ENCODE assay signal across 22 cellular contexts in genomic region chr1:209825591-209826433, GRCh38. TPM values are rescaled to one million over a fixed set of nuclear protein-coding genes. Genes with fewer than 3 reads are reported as not detected.
DNase-seq lines count a peak whose midpoint lies in the region; ATAC-seq and TF ChIP-seq lines count a peak whose summit lies in the region.
"Had no signal": no experiment of that assay in that cellular context is flagged by ENCODE, and none has a peak within 500 bp of the region (broad histone marks: within the 10 kb centered on the region; RNA-seq: fewer than 3 reads in every experiment).

No MANE protein-coding gene starts in this region.

- H3K4me3 ChIP-seq in heart left ventricle (no peak overlapping the region), mammary epithelial cell (replicated peaks in 1 of 3; ENCODE audit: insufficient read depth in 1 of 3, low read depth in 2 of 3, low read length in 3 of 3) (peak overlapping the region in 1 of 3 experiments; percentile 22)
- H3K4me3 ChIP-seq: gastrocnemius medialis had no signal

- H3K27me3 Mint-ChIP-seq in mesothelial cell of epicardium (ENCODE audit: low read depth), result no peaks in the 10 kb centered on the region

- H3K27ac ChIP-seq in heart left ventricle (peak overlapping the region in 2 of 12 donors; percentile 26 to 40), mammary epithelial cell (ENCODE audit: insufficient read depth, low read depth, low read length) (peak overlapping the region; percentile 100)
- H3K27ac ChIP-seq: gastrocnemius medialis had no signal

- DNase-seq in heart left ventricle, result no peak
- DNase-seq in cardiac septum (ENCODE audit: low spot score), result no peak
- peak; percentile 100 for DNase-seq in mammary epithelial cell
- no peak for DNase-seq in mesothelial cell of epicardium (ENCODE audit: low spot score in 2 of 2, unreplicated experiment in 2 of 2)
- DNase-seq: ACHN; activated CD4-positive, CD25-positive, alpha-beta regulatory T cell; amygdala; gastrocnemius medialis; H9; Kasumi-1; naive thymus-derived CD8-positive, alpha-beta T cell; SIG-M5; stimulated activated naive B cell treated with anti-CD40 and anti-IgM and Interleukin-4, amounts not matched to agents 10 μg/mL and 1 μg/mL and 100 μg/mL, for 72 hours; T-helper 2 cell; trophoblast cell had no signal

- H2AFZ ChIP-seq in mammary epithelial cell (ENCODE audit: low read depth, low read length), result no peak overlapping the region

- H3K4me1 ChIP-seq in heart left ventricle (peaks cover 0 to 28% (median 8%) of the 10 kb centered on the region in 12 donors), mammary epithelial cell (ENCODE audit: insufficient read depth, low read length) (peaks cover 59% of the 10 kb centered on the region)

- dilution Hi-C loops in mammary epithelial cell (cut with HindIII; ENCODE audit: low sequenced_read_pairs), result loop anchor here (25.0 kb wide), 1 partner anchor 411 kb away; the partner anchor contains the start of gene SERTAD4

- H3K9ac ChIP-seq in mammary epithelial cell (ENCODE audit: insufficient read depth, low read length), result peak overlapping the region; percentile 95

- H3K36me3 Mint-ChIP-seq in mesothelial cell of epicardium, result no peaks in the 10 kb centered on the region

- peak overlapping the region; percentile 23 for H3K27ac Mint-ChIP-seq in mesothelial cell of epicardium
- H3K27ac Mint-ChIP-seq: CD14-positive monocyte; H9; stimulated activated naive B cell treated with anti-CD40 and anti-IgM and Interleukin-4, amounts not matched to agents 10 μg/mL and 1 μg/mL and 100 μg/mL, for 72 hours had no signal

- H3K27me3 ChIP-seq in heart left ventricle, result no peaks in the 10 kb centered on the region
- H3K27me3 ChIP-seq in mammary epithelial cell (ENCODE audit: insufficient read depth, low read length), result no peaks in the 10 kb centered on the region

- in situ Hi-C loops in mammary epithelial cell (cut with MboI; ENCODE audit: low sequenced_read_pairs in 2 of 2), result no loop called here

- TF ChIP-seq CTCF in heart left ventricle (IDR thresholded peaks at IDR 0.05) (no peak), mammary epithelial cell (conservative IDR thresholded peaks at IDR 0.05 in 1 of 2, IDR thresholded peaks at IDR 0.05 in 1 of 2; ENCODE audit: extremely low read depth in 1 of 2, insufficient read depth in 1 of 2, low read depth in 1 of 2, low read length in 2 of 2) (no peak), mesothelial cell of epicardium (IDR thresholded peaks at IDR 0.05; ENCODE audit: unreplicated experiment) (no peak)

- peak overlapping the region; percentile 65 for H3K4me2 ChIP-seq in mammary epithelial cell (ENCODE audit: insufficient read depth, low read depth, low read length)

- intact Hi-C loops in heart left ventricle (cut with DNase I) (loop anchor here in 3 of 10 donors (2.0 to 10.0 kb wide), 4 partner anchors 39 to 251 kb away; partner anchors contain the start of gene C1orf74 (in 1 of the 3)), cardiac septum (cut with DNase I) (loop anchor here (5.0 to 10.0 kb wide), 2 partner anchors 59 to 251 kb away; no protein-coding TSS in a partner anchor), mammary epithelial cell (cut with micrococcal nuclease) (loop anchor here (1.0 to 5.0 kb wide), 2 partner anchors 10 to 34 kb away; no protein-coding TSS in a partner anchor)

- CTCF ChIA-PET in mammary epithelial cell (lab: Charles Lee; ENCODE audit: low non-redundant PET), result interaction anchor here (0.7 kb wide), 1 partner anchor 21 kb away, joined by 3 read pairs; no protein-coding TSS in a partner anchor

- WGBS in heart left ventricle, 4 donors, result 75 to 80% (median 77%) methylated on average over 11 of the region's 11 CpGs
- 5% methylated on average over 11 of the region's 11 CpGs for WGBS in mammary epithelial cell (ENCODE audit: low coverage, missing lambda C conversion rate)

- H4K20me1 ChIP-seq in mammary epithelial cell (ENCODE audit: insufficient read depth, low read length), result no peaks in the 10 kb centered on the region

- peaks cover 39% of the 10 kb centered on the region for H3K4me1 Mint-ChIP-seq in mesothelial cell of epicardium

- no peak for TF ChIP-seq POLR2A in heart left ventricle (IDR thresholded peaks at IDR 0.05)

- BruUV-seq in mammary epithelial cell (replicated peaks; lab: Mats Ljungman, UMichigan), result TSS peak; percentile 58

- peaks cover 32% of the 10 kb centered on the region for H3K79me2 ChIP-seq in mammary epithelial cell (ENCODE audit: insufficient read depth, low read length)

- H3K4me3 Mint-ChIP-seq in mesothelial cell of epicardium, result no peak overlapping the region
- H3K4me3 Mint-ChIP-seq: CD14-positive monocyte had no signal

- ATAC-seq in heart left ventricle (peak in 3 of 4 donors; percentile 29 to 51 (median 42)), HG02870 (IDR thresholded peaks at IDR 0.05; ENCODE audit: unreplicated experiment) (no peak), HG02642 (IDR thresholded peaks at IDR 0.05; ENCODE audit: poor library complexity, unreplicated experiment) (no peak), GM21717 (IDR thresholded peaks at IDR 0.05; ENCODE audit: unreplicated experiment) (no peak), GM18519 (IDR thresholded peaks at IDR 0.05; ENCODE audit: low FRiP score, unreplicated experiment) (no peak)
- ATAC-seq: activated T-helper 17 cell treated with anti-CD3 and anti-CD28 coated beads, Interleukin-2, amount 50 U/mL, for 72 hours; gastrocnemius medialis; naive thymus-derived CD8-positive, alpha-beta T cell; stimulated activated naive B cell treated with anti-CD40 and anti-IgM and Interleukin-4, amounts not matched to agents 10 μg/mL and 1 μg/mL and 100 μg/mL, for 72 hours had no signal

- H3K36me3 ChIP-seq in heart left ventricle (peaks cover 0 to 10% (median 5%) of the 10 kb centered on the region in 9 donors), mammary epithelial cell (ENCODE audit: insufficient read depth, low read length) (peaks cover 3% of the 10 kb centered on the region)

- H3K9me3 ChIP-seq in heart left ventricle (no peaks in the 10 kb centered on the region), mammary epithelial cell (replicated peaks; ENCODE audit: insufficient read depth, low read length) (no peaks in the 10 kb centered on the region)
- H3K9me3 ChIP-seq: gastrocnemius medialis had no signal

- H3K9me3 Mint-ChIP-seq in mesothelial cell of epicardium, result no peaks in the 10 kb centered on the region
- H3K9me3 Mint-ChIP-seq: activated T-helper 17 cell treated with anti-CD3 and anti-CD28 coated beads, Interleukin-2, amount 50 U/mL, for 72 hours; naive thymus-derived CD8-positive, alpha-beta T cell; stimulated activated naive B cell treated with anti-CD40 and anti-IgM and Interleukin-4, amounts not matched to agents 10 μg/mL and 1 μg/mL and 100 μg/mL, for 72 hours had no signal

RNA-seq across cellular contexts. Expression of gene UTP25, which starts 2.0 kb away (rescaled TPM):
- 1 to 10 TPM; 1.6 to 5.5 (median 3.6) TPM for total RNA-seq in heart left ventricle
- polyA plus RNA-seq in heart left ventricle, result 1 to 10 TPM in 1 of 2 donors, under 1 TPM in 1; 0.76 to 2.9 TPM
- 4.1 TPM for total RNA-seq in cardiac septum
- total RNA-seq in mammary epithelial cell, result 10 to 100 TPM in 1 of 2 donors, 1 to 10 TPM in 1; 9.3 to 14.0 TPM
- 8.0 TPM for polyA plus RNA-seq in mammary epithelial cell
- 8.3 TPM for polyA minus RNA-seq in mammary epithelial cell
- 8.8 to 9.7 TPM (median 9.0 TPM) in 3 replicates for total RNA-seq in mesothelial cell of epicardium

RNA-seq across cellular contexts. Expression of gene IRF6, which starts 19.9 kb away (rescaled TPM):
- 10 to 100 TPM; 28.6 to 99.4 (median 52.7) TPM for total RNA-seq in heart left ventricle
- 10 to 100 TPM in 1 of 2 donors, 1 to 10 TPM in 1; 1.5 to 22.0 TPM for polyA plus RNA-seq in heart left ventricle
- total RNA-seq in cardiac septum, result 34.0 TPM
- 100 to 1,000 TPM; 261 to 422 TPM for total RNA-seq in mammary epithelial cell
- 252 TPM for polyA plus RNA-seq in mammary epithelial cell
- 369 TPM for polyA minus RNA-seq in mammary epithelial cell
- 38.1 to 43.1 TPM (median 39.9 TPM) in 3 replicates for total RNA-seq in mesothelial cell of epicardium
- total RNA-seq: Daoy had no signal

RNA-seq across cellular contexts. Expression of gene C1orf74, which starts 41.5 kb away (rescaled TPM):
- total RNA-seq in heart left ventricle, result 1 to 10 TPM; 1.6 to 2.6 (median 2.4) TPM
- 1 to 10 TPM; 1.1 to 1.3 TPM for polyA plus RNA-seq in heart left ventricle
- total RNA-seq in cardiac septum, result 1.6 TPM
- 10 to 100 TPM; 29.8 to 50.1 TPM for total RNA-seq in mammary epithelial cell
- 13.2 TPM for polyA plus RNA-seq in mammary epithelial cell
- polyA minus RNA-seq in mammary epithelial cell, result 28.7 TPM
- 3.5 to 3.8 TPM (median 3.5 TPM) in 3 replicates for total RNA-seq in mesothelial cell of epicardium

Comparison
In these comparisons a context has a peak if more than half of its experiments do, and no peak if none do; other contexts are left out.
1. ATAC-seq: peak in heart left ventricle (3 of 4); none in HG02870 (single experiment), HG02642 (single experiment), GM21717 (single experiment) and GM18519 (single experiment).